1 cellular context compared by ENCODE assay signal in the genomic region with DNA sequence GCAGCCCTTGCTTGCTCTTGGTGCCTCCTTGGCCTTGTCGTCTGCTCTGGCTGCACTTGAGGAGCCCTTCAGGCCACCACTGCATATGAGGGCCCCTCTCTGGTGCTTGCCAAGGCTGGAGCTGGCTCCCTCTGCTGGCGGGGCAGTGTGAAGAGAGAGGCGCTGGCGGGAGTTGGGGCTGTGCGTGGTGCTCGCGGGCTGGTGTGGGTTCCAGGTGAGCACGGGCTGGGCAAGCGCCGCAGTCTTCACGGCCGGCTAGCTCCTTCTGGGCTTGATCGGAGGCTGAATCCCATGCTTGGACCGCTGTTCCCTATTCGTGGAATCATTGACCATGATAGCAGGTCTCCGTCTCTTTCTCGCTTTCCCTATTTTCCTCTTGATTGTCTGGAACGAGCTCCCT.
TF ChIP-seq lines count a peak whose summit lies in the region.

No MANE protein-coding gene starts in this region.

TF ChIP-seq in GM23338, 12 proteins besides CTCF, POLR2A, EP300 and RAD21 (continued from another document):
- TF ChIP-seq, protein P1, sequence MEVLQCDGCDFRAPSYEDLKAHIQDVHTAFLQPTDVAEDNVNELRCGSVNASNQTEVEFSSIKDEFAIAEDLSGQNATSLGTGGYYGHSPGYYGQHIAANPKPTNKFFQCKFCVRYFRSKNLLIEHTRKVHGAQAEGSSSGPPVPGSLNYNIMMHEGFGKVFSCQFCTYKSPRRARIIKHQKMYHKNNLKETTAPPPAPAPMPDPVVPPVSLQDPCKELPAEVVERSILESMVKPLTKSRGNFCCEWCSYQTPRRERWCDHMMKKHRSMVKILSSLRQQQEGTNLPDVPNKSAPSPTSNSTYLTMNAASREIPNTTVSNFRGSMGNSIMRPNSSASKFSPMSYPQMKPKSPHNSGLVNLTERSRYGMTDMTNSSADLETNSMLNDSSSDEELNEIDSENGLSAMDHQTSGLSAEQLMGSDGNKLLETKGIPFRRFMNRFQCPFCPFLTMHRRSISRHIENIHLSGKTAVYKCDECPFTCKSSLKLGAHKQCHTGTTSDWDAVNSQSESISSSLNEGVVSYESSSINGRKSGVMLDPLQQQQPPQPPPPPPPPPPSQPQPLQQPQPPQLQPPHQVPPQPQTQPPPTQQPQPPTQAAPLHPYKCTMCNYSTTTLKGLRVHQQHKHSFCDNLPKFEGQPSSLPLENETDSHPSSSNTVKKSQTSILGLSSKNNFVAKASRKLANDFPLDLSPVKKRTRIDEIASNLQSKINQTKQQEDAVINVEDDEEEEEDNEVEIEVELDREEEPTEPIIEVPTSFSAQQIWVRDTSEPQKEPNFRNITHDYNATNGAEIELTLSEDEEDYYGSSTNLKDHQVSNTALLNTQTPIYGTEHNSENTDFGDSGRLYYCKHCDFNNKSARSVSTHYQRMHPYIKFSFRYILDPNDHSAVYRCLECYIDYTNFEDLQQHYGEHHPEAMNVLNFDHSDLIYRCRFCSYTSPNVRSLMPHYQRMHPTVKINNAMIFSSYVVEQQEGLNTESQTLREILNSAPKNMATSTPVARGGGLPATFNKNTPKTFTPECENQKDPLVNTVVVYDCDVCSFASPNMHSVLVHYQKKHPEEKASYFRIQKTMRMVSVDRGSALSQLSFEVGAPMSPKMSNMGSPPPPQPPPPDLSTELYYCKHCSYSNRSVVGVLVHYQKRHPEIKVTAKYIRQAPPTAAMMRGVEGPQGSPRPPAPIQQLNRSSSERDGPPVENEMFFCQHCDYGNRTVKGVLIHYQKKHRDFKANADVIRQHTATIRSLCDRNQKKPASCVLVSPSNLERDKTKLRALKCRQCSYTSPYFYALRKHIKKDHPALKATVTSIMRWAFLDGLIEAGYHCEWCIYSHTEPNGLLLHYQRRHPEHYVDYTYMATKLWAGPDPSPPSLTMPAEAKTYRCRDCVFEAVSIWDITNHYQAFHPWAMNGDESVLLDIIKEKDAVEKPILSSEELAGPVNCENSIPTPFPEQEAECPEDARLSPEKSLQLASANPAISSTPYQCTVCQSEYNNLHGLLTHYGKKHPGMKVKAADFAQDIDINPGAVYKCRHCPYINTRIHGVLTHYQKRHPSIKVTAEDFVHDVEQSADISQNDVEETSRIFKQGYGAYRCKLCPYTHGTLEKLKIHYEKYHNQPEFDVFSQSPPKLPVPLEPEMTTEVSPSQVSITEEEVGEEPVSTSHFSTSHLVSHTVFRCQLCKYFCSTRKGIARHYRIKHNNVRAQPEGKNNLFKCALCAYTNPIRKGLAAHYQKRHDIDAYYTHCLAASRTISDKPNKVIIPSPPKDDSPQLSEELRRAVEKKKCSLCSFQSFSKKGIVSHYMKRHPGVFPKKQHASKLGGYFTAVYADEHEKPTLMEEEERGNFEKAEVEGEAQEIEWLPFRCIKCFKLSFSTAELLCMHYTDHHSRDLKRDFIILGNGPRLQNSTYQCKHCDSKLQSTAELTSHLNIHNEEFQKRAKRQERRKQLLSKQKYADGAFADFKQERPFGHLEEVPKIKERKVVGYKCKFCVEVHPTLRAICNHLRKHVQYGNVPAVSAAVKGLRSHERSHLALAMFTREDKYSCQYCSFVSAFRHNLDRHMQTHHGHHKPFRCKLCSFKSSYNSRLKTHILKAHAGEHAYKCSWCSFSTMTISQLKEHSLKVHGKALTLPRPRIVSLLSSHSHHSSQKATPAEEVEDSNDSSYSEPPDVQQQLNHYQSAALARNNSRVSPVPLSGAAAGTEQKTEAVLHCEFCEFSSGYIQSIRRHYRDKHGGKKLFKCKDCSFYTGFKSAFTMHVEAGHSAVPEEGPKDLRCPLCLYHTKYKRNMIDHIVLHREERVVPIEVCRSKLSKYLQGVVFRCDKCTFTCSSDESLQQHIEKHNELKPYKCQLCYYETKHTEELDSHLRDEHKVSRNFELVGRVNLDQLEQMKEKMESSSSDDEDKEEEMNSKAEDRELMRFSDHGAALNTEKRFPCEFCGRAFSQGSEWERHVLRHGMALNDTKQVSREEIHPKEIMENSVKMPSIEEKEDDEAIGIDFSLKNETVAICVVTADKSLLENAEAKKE (CRISPR knock-in tag; IDR thresholded peaks at IDR 0.05), result no peak
- TF ChIP-seq CREB1 (CRISPR knock-in tag; IDR thresholded peaks at IDR 0.05; ENCODE audit: low read depth), result no peak
- no peak for TF ChIP-seq ZNF114 (CRISPR knock-in tag; IDR thresholded peaks at IDR 0.05)
- TF ChIP-seq, protein P2, sequence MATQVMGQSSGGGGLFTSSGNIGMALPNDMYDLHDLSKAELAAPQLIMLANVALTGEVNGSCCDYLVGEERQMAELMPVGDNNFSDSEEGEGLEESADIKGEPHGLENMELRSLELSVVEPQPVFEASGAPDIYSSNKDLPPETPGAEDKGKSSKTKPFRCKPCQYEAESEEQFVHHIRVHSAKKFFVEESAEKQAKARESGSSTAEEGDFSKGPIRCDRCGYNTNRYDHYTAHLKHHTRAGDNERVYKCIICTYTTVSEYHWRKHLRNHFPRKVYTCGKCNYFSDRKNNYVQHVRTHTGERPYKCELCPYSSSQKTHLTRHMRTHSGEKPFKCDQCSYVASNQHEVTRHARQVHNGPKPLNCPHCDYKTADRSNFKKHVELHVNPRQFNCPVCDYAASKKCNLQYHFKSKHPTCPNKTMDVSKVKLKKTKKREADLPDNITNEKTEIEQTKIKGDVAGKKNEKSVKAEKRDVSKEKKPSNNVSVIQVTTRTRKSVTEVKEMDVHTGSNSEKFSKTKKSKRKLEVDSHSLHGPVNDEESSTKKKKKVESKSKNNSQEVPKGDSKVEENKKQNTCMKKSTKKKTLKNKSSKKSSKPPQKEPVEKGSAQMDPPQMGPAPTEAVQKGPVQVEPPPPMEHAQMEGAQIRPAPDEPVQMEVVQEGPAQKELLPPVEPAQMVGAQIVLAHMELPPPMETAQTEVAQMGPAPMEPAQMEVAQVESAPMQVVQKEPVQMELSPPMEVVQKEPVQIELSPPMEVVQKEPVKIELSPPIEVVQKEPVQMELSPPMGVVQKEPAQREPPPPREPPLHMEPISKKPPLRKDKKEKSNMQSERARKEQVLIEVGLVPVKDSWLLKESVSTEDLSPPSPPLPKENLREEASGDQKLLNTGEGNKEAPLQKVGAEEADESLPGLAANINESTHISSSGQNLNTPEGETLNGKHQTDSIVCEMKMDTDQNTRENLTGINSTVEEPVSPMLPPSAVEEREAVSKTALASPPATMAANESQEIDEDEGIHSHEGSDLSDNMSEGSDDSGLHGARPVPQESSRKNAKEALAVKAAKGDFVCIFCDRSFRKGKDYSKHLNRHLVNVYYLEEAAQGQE (IDR thresholded peaks at IDR 0.05; ENCODE audit: unreplicated experiment), result no peak
